Comparison of ENCODE assay signal across 24 cellular contexts in the genomic region with DNA sequence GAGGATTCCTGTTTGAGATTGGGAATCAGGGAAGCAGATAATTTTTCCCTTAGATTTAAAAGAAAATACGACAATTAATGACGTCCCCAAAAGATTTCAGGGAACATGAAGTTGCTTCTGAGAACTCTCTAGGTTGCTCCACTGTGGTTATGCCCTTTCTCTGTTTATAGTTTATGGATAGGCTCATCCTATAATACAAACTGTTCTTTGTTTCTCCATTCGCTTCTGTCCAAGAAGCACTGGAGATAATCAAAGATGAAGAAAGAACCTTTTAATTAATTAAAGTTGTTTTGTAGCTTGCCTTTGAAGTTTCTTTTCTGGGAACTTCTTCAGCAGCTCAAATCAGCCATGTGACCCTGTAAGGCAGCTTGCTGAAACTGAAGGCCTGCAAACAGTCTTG.
"Had no signal": no experiment of that assay in that cellular context is flagged by ENCODE, and none has a peak within 500 bp of the region (broad histone marks: within the 10 kb centered on the region; RNA-seq: fewer than 3 reads in every experiment).

No MANE protein-coding gene starts in this region.

- ATAC-seq: activated CD4-positive, alpha-beta T cell treated with anti-CD3 and anti-CD28 coated beads for 36 hours; activated CD8-positive, alpha-beta memory T cell treated with anti-CD3 and anti-CD28 coated beads, Interleukin-2, amount 10 ng/mL, durations not matched to agents 7 days and 5 days; activated CD8-positive, alpha-beta T cell treated with anti-CD3 and anti-CD28 coated beads, Interleukin-2, amount 10 ng/mL, durations not matched to agents 7 days and 5 days; activated naive CD4-positive, alpha-beta T cell treated with anti-CD3 and anti-CD28 coated beads, Interleukin-2, amount 50 U/mL, for 72 hours; activated T-cell treated with anti-CD3 and anti-CD28 coated beads, Interleukin-2, amount 50 U/mL, for 72 hours; gastrocnemius medialis; heart left ventricle had no signal

- DNase-seq: activated CD4-positive, alpha-beta memory T cell treated with anti-CD3 and anti-CD28 coated beads for 36 hours; activated CD4-positive, alpha-beta T cell treated with anti-CD3 and anti-CD28 coated beads for 36 hours; activated CD4-positive, alpha-beta T cell treated with anti-CD3 and anti-CD28 coated beads, Interleukin-2, amount 10 ng/mL, durations not matched to agents 24 days and 14 days; activated CD4-positive, CD25-positive, alpha-beta regulatory T cell; activated CD4-positive, CD25-positive, alpha-beta regulatory T cell treated with anti-CD3 and anti-CD28 coated beads, Interleukin-2, amount 50 U/mL, for 72 hours; activated CD8-positive, alpha-beta memory T cell treated with anti-CD3 and anti-CD28 coated beads, Interleukin-2, amount 10 ng/mL, durations not matched to agents 7 days and 5 days; activated CD8-positive, alpha-beta memory T cell treated with anti-CD3 and anti-CD28 coated beads, Interleukin-2, amount 50 U/mL, for 4 hours; activated CD8-positive, alpha-beta T cell treated with anti-CD3 and anti-CD28 coated beads, Interleukin-2, amount 10 ng/mL, durations not matched to agents 7 days and 5 days; activated gamma-delta T cell; activated naive CD4-positive, alpha-beta T cell; activated naive CD4-positive, alpha-beta T cell treated with anti-CD3 and anti-CD28 coated beads, Interleukin-2, amount 10 ng/mL, durations not matched to agents 7 days and 5 days; activated naive CD8-positive, alpha-beta T cell treated with anti-CD3 and anti-CD28 coated beads, Interleukin-2, amount 10 ng/mL, durations not matched to agents 7 days and 5 days; activated T-cell treated with anti-CD3 and anti-CD28 coated beads, Interleukin-2, amount 50 U/mL, for 24 hours; activated T-cell treated with anti-CD3 and anti-CD28 coated beads, Interleukin-2, amount 50 U/mL, for 72 hours; central memory CD4-positive, alpha-beta T cell; cerebellar nuclear complex; colonic mucosa; effector CD8-positive, alpha-beta T cell; erythroblast; gastrocnemius medialis; glutamatergic neuron; heart left ventricle; T-helper 2 cell had no signal
